Comparison of ENCODE assay signal across 1 cellular context in the genomic region with DNA sequence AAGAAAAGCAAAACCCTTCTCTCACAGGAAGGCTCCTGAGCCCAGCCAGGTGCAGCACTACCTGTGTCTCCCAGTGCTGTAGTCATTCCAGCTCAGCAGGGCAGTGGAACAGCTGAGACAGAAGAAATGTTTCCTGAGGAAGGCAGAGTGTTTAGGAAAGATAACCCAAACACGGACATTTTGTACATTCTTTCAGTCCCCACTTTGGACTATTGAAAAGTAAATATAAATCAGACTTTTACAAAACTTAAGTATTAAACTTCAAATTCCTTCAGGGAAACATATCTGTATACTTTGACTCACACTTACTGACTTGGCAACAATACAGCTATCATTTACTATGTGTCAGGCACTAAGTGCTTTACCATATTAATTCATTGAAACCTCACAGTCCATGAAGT.
TF ChIP-seq lines count a peak whose summit lies in the region.

No MANE protein-coding gene starts in this region.

TF ChIP-seq in H1, 55 proteins besides CTCF, POLR2A, EP300 and RAD21:
- TF ChIP-seq CHD2 (IDR thresholded peaks at IDR 0.05; ENCODE audit: low read length) = no peak
- no peak for TF ChIP-seq CREB1 (IDR thresholded peaks at IDR 0.05)
- no peak for TF ChIP-seq JUND (IDR thresholded peaks at IDR 0.05; ENCODE audit: low read length)
- no peak for TF ChIP-seq PHF8 (conservative IDR thresholded peaks at IDR 0.05; ENCODE audit: low read depth, low read length)
